Comparison of ENCODE assay signal across 12 cellular contexts in the genomic region with DNA sequence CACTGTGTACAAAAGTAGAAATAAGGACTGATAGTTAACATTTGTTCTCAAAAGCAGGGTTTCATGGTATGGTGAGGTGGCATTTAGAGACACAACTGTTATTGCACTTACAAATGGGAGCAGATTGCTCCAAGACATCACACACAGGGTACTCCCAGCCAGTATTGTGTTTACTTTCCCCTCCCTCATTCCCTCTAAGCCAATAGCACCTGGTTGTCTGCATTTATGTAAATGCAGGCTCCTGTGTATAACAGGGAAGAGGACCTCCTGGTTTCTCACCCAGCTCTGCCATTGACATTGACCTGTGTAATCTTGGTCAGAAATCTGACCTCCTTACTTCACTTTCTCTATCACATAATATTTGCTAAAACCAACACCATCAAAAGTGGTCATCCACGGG.
"Had no signal": no experiment of that assay in that cellular context is flagged by ENCODE, and none has a peak within 500 bp of the region (broad histone marks: within the 10 kb centered on the region; RNA-seq: fewer than 3 reads in every experiment).

No MANE protein-coding gene starts in this region.

- DNase-seq: activated CD4-positive, CD25-positive, alpha-beta regulatory T cell treated with anti-CD3 and anti-CD28 coated beads, Interleukin-2, amount 50 U/mL, for 72 hours; activated naive CD4-positive, alpha-beta T cell treated with anti-CD3 and anti-CD28 coated beads for 36 hours; activated naive CD8-positive, alpha-beta T cell treated with anti-CD3 and anti-CD28 coated beads, Interleukin-2, amount 50 U/mL, for 24 hours; dermis blood vessel endothelial cell; foreskin melanocyte; head of caudate nucleus; psoas muscle; right lobe of liver; stimulated activated naive CD8-positive, alpha-beta T cell treated with anti-CD3 and anti-CD28 coated beads, Interleukin-15, Interleukin-2, amounts not matched to agents 100 U/mL and 50 U/mL, for 24 hours had no signal

- H3K27ac Mint-ChIP-seq: activated naive CD4-positive, alpha-beta T cell treated with anti-CD3 and anti-CD28 coated beads for 36 hours; activated naive CD8-positive, alpha-beta T cell treated with anti-CD3 and anti-CD28 coated beads, Interleukin-2, amount 50 U/mL, for 24 hours; activated T-helper 17 cell treated with anti-CD3 and anti-CD28 coated beads, Interleukin-2, amount 50 U/mL, for 72 hours; mesothelial cell of epicardium; neural progenitor cell had no signal

- H3K36me3 Mint-ChIP-seq: mesothelial cell of epicardium had no signal

- H3K27me3 Mint-ChIP-seq: activated naive CD8-positive, alpha-beta T cell treated with anti-CD3 and anti-CD28 coated beads, Interleukin-2, amount 50 U/mL, for 24 hours had no signal

- H3K4me1 Mint-ChIP-seq: activated naive CD8-positive, alpha-beta T cell treated with anti-CD3 and anti-CD28 coated beads, Interleukin-2, amount 50 U/mL, for 24 hours; activated T-helper 17 cell treated with anti-CD3 and anti-CD28 coated beads, Interleukin-2, amount 50 U/mL, for 72 hours had no signal

- H3K4me3 Mint-ChIP-seq: activated naive CD4-positive, alpha-beta T cell treated with anti-CD3 and anti-CD28 coated beads for 36 hours; activated naive CD8-positive, alpha-beta T cell treated with anti-CD3 and anti-CD28 coated beads, Interleukin-2, amount 50 U/mL, for 24 hours; activated T-helper 17 cell treated with anti-CD3 and anti-CD28 coated beads, Interleukin-2, amount 50 U/mL, for 72 hours; mesothelial cell of epicardium; neural progenitor cell had no signal

- ATAC-seq: activated naive CD8-positive, alpha-beta T cell treated with anti-CD3 and anti-CD28 coated beads, Interleukin-2, amount 50 U/mL, for 24 hours; activated T-helper 17 cell treated with anti-CD3 and anti-CD28 coated beads, Interleukin-2, amount 50 U/mL, for 72 hours; psoas muscle; right lobe of liver; stimulated activated naive CD8-positive, alpha-beta T cell treated with anti-CD3 and anti-CD28 coated beads, Interleukin-15, Interleukin-2, amounts not matched to agents 100 U/mL and 50 U/mL, for 24 hours had no signal

- H3K9me3 Mint-ChIP-seq: activated naive CD4-positive, alpha-beta T cell treated with anti-CD3 and anti-CD28 coated beads for 36 hours; activated naive CD8-positive, alpha-beta T cell treated with anti-CD3 and anti-CD28 coated beads, Interleukin-2, amount 50 U/mL, for 24 hours; activated T-helper 17 cell treated with anti-CD3 and anti-CD28 coated beads, Interleukin-2, amount 50 U/mL, for 72 hours; mesothelial cell of epicardium; neural progenitor cell had no signal
